ENCODE assay signal across 29 cellular contexts in genomic region chr5:42628821-42629220, GRCh38.
"Had no signal": no experiment of that assay in that cellular context is flagged by ENCODE, and none has a peak within 500 bp of the region (broad histone marks: within the 10 kb centered on the region; RNA-seq: fewer than 3 reads in every experiment).

No MANE protein-coding gene starts in this region.

- DNase-seq: activated B cell treated with CpG ODN at 0.5 μM for 24 hours; activated CD4-positive, alpha-beta memory T cell treated with anti-CD3 and anti-CD28 coated beads, Interleukin-2, amount 10 ng/mL, durations not matched to agents 7 days and 5 days; activated CD4-positive, alpha-beta T cell treated with anti-CD3 and anti-CD28 coated beads for 36 hours; activated CD4-positive, alpha-beta T cell treated with anti-CD3 and anti-CD28 coated beads, Interleukin-2, amount 10 ng/mL, durations not matched to agents 24 days and 14 days; activated CD4-positive, CD25-positive, alpha-beta regulatory T cell treated with anti-CD3 and anti-CD28 coated beads, Interleukin-2, amount 50 U/mL, for 72 hours; activated CD8-positive, alpha-beta memory T cell treated with anti-CD3 and anti-CD28 coated beads, Interleukin-2, amount 50 U/mL, for 48 hours; activated gamma-delta T cell; activated naive CD4-positive, alpha-beta T cell; activated naive CD4-positive, alpha-beta T cell treated with anti-CD3 and anti-CD28 coated beads, Interleukin-2, amount 10 ng/mL, durations not matched to agents 7 days and 5 days; activated naive CD8-positive, alpha-beta T cell treated with anti-CD3 and anti-CD28 coated beads, Interleukin-2, amount 10 ng/mL, durations not matched to agents 7 days and 5 days; activated T-cell treated with anti-CD3 and anti-CD28 coated beads for 4 hours; activated T-cell treated with anti-CD3 and anti-CD28 coated beads, Interleukin-2, amount 50 U/mL, for 24 hours; activated T-cell treated with anti-CD3 and anti-CD28 coated beads, Interleukin-2, amount 50 U/mL, for 72 hours; central memory CD4-positive, alpha-beta T cell; dorsolateral prefrontal cortex; effector memory CD4-positive, alpha-beta T cell; endodermal cell; foreskin fibroblast; head of caudate nucleus; hippocampal formation; T1000; WERI-Rb-1 had no signal

- FAIRE-seq: frontal cortex had no signal

- H3K36me3 ChIP-seq: ascending aorta, breast epithelium, cardiac muscle cell, WERI-Rb-1 had no signal

- H3K27ac ChIP-seq: ascending aorta, breast epithelium, cardiac muscle cell, coronary artery, dorsolateral prefrontal cortex, WERI-Rb-1 had no signal

- ATAC-seq: activated CD4-positive, alpha-beta T cell treated with anti-CD3 and anti-CD28 coated beads for 36 hours; activated naive CD4-positive, alpha-beta T cell treated with anti-CD3 and anti-CD28 coated beads, Interleukin-2, amount 50 U/mL, for 72 hours; activated T-cell treated with anti-CD3 and anti-CD28 coated beads, Interleukin-2, amount 50 U/mL, for 72 hours; esophagus mucosa had no signal

- H3K4me3 ChIP-seq: ascending aorta, breast epithelium, cardiac muscle cell, coronary artery, dorsolateral prefrontal cortex had no signal

- H3K27me3 ChIP-seq: ascending aorta, breast epithelium, cardiac muscle cell had no signal

- H3K4me1 ChIP-seq: ascending aorta, breast epithelium had no signal

- H3K9me3 ChIP-seq: ascending aorta, breast epithelium had no signal
